Comparison of ENCODE assay signal across 10 cellular contexts in the genomic region with DNA sequence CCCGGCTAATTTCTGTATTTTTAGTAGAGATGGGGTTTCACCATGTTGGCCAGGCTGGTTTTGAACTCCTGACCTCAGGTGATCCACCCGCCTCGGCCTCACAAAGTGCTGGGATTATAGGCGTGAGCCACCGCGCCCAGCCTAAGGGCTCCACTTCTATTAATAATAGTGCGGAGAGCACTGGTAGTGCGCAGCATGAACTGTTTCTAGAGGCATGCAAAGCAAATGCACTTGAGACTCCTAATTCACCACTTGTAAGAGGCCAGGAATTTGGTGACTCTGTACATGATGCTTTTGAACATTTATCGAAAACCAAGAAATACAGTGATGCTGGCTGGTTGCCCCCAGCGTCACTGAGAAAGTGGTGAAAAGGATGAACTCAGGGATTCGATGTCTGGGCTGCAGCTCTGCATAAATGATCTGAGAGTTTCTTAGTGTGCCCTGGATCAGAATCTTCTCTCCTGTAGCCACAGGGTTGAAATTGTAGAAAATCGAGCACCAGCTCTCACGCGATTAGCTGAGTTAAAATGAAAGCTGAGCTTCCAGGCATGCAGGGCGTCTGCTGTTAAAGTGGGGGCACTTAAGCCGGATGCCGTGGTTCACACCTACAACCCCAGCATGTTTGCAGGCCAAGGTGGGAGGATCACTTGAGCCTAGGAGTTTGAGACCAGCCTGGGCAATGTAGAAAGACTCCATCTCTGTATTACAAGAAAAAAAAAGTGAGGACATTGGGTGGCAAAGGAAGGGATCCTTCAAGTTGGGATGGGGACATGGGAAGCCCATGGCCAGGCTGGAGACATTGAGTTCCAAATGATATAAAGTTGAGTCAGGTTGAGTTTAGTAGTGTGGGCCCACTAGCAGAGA. TPM values are rescaled to one million over a fixed set of nuclear protein-coding genes. Genes with fewer than 3 reads are reported as not detected.
DNase-seq lines count a peak whose midpoint lies in the region; ATAC-seq lines count a peak whose summit lies in the region.
"Had no signal": no experiment of that assay in that cellular context is flagged by ENCODE, and none has a peak within 500 bp of the region (broad histone marks: within the 10 kb centered on the region; RNA-seq: fewer than 3 reads in every experiment).

No MANE protein-coding gene starts in this region.

- intact Hi-C loops in left ventricle myocardium superior (cut with micrococcal nuclease), result no loop called here

- H3K9ac ChIP-seq in BLaER1, result no peak overlapping the region

- no peak overlapping the region for H3K27ac ChIP-seq in BLaER1
- H3K27ac ChIP-seq: right atrium auricular region had no signal

- peaks cover 51% of the 10 kb centered on the region for H3K36me3 ChIP-seq in BLaER1

- H3K27ac Mint-ChIP-seq in natural killer cell treated with Interleukin-12 subunit alpha and Interleukin-12 subunit beta and Interleukin-15 and Interleukin-18, amount 100 ng/mL, for 72 hours, result no peak overlapping the region

- H3K4me1 Mint-ChIP-seq in natural killer cell treated with Interleukin-12 subunit alpha and Interleukin-12 subunit beta and Interleukin-15 and Interleukin-18, amount 100 ng/mL, for 72 hours (ENCODE audit: low read depth in 2 of 2), result peaks cover 24 to 33% of the 10 kb centered on the region in 2 donors

- peaks cover 45% of the 10 kb centered on the region for H4K20me1 ChIP-seq in BLaER1

- H3K9me3 Mint-ChIP-seq in natural killer cell treated with Interleukin-12 subunit alpha and Interleukin-12 subunit beta and Interleukin-15 and Interleukin-18, amount 100 ng/mL, for 72 hours, result no peaks in the 10 kb centered on the region

- DNase-seq in Jurkat, Clone E6-1 (ENCODE audit: low read depth, low spot score), result no peak
- peak; percentile 46 to 62 for DNase-seq in activated T-helper 1 cell treated with anti-CD3 and anti-CD28 coated beads, Interleukin-2, amount 50 U/mL, for 16 hours (ENCODE audit: low read depth in 1 of 2, low spot score in 1 of 2)
- peak; percentile 90 for DNase-seq in natural killer cell treated with Interleukin-12 subunit alpha and Interleukin-12 subunit beta and Interleukin-15 and Interleukin-18, amount 100 ng/mL, for 72 hours (ENCODE audit: low spot score)
- DNase-seq in left ventricle myocardium superior (no peak), DMS153 treated with DMSO at 0.1 percent for 48 hours (lab: John Stamatoyannopoulos, UW; ENCODE audit: unreplicated experiment) (no peak)
- DNase-seq: dermis blood vessel endothelial cell had no signal

- no peaks in the 10 kb centered on the region for H3K27me3 Mint-ChIP-seq in natural killer cell treated with Interleukin-12 subunit alpha and Interleukin-12 subunit beta and Interleukin-15 and Interleukin-18, amount 100 ng/mL, for 72 hours

- H3K4me3 ChIP-seq in BLaER1, result no peak overlapping the region
- peak overlapping the region; percentile 87 for H3K4me3 ChIP-seq in Jurkat, Clone E6-1 (ENCODE audit: low read length)

- H3K4me3 Mint-ChIP-seq in natural killer cell treated with Interleukin-12 subunit alpha and Interleukin-12 subunit beta and Interleukin-15 and Interleukin-18, amount 100 ng/mL, for 72 hours, result peak overlapping the region; percentile 92

- peaks cover 43% of the 10 kb centered on the region for H3K4me1 ChIP-seq in BLaER1

- H3K27me3 ChIP-seq in BLaER1, result no peaks in the 10 kb centered on the region
- H3K27me3 ChIP-seq: right atrium auricular region had no signal

- ATAC-seq in natural killer cell treated with Interleukin-12 subunit alpha and Interleukin-12 subunit beta and Interleukin-15 and Interleukin-18, amount 100 ng/mL, for 72 hours, result peak; percentile 61 to 62
- ATAC-seq in left ventricle myocardium superior, result no peak
- ATAC-seq in HG02870 (IDR thresholded peaks at IDR 0.05; ENCODE audit: unreplicated experiment), result no peak
- no peak for ATAC-seq in GM18519 (IDR thresholded peaks at IDR 0.05; ENCODE audit: low FRiP score, unreplicated experiment)

- H3K9me3 ChIP-seq in BLaER1, result no peaks in the 10 kb centered on the region
- H3K9me3 ChIP-seq: right atrium auricular region had no signal

- peak overlapping the region; percentile 100 for H3K4me2 ChIP-seq in BLaER1

- H3K36me3 Mint-ChIP-seq in natural killer cell treated with Interleukin-12 subunit alpha and Interleukin-12 subunit beta and Interleukin-15 and Interleukin-18, amount 100 ng/mL, for 72 hours, result peaks cover 23% of the 10 kb centered on the region

RNA-seq across cellular contexts. Expression of gene RNF213, which starts 4.8 kb away (rescaled TPM):
- 70.0 TPM for polyA plus RNA-seq in Jurkat, Clone E6-1 (2012; ENCODE audit: insufficient read depth, insufficient read length)
- 1,000 to 10,000 TPM; 1,259 to 2,425 TPM for total RNA-seq in natural killer cell treated with Interleukin-12 subunit alpha and Interleukin-12 subunit beta and Interleukin-15 and Interleukin-18, amount 100 ng/mL, for 72 hours
- total RNA-seq in left ventricle myocardium superior, result 25.7 TPM

RNA-seq across cellular contexts. Expression of gene SLC26A11, which starts 45.2 kb away (rescaled TPM):
- polyA plus RNA-seq in Jurkat, Clone E6-1 (2012; ENCODE audit: insufficient read depth, insufficient read length), result 2.9 TPM
- 10 to 100 TPM in 1 of 2 donors, 1 to 10 TPM in 1; 5.5 to 19.3 TPM for total RNA-seq in natural killer cell treated with Interleukin-12 subunit alpha and Interleukin-12 subunit beta and Interleukin-15 and Interleukin-18, amount 100 ng/mL, for 72 hours
- 10.6 TPM for total RNA-seq in left ventricle myocardium superior

RNA-seq across cellular contexts. Expression of gene SGSH, which starts 45.3 kb away (rescaled TPM):
- polyA plus RNA-seq in Jurkat, Clone E6-1 (2012; ENCODE audit: insufficient read depth, insufficient read length), result 4.4 TPM
- total RNA-seq in natural killer cell treated with Interleukin-12 subunit alpha and Interleukin-12 subunit beta and Interleukin-15 and Interleukin-18, amount 100 ng/mL, for 72 hours, result 10 to 100 TPM in 1 of 2 donors, 1 to 10 TPM in 1; 9.9 to 32.4 TPM
- total RNA-seq in left ventricle myocardium superior, result 11.4 TPM

Comparison
In these comparisons a context has a peak if more than half of its experiments do, and no peak if none do; other contexts are left out.
1. DNase-seq: peak in activated T-helper 1 cell treated with anti-CD3 and anti-CD28 coated beads, Interleukin-2, amount 50 U/mL, for 16 hours (2 of 2) and natural killer cell treated with Interleukin-12 subunit alpha and Interleukin-12 subunit beta and Interleukin-15 and Interleukin-18, amount 100 ng/mL, for 72 hours (single experiment); none in Jurkat, Clone E6-1 (single experiment), left ventricle myocardium superior (single experiment) and DMS153 treated with DMSO at 0.1 percent for 48 hours (single experiment).
2. ATAC-seq: peak in natural killer cell treated with Interleukin-12 subunit alpha and Interleukin-12 subunit beta and Interleukin-15 and Interleukin-18, amount 100 ng/mL, for 72 hours (2 of 2); none in left ventricle myocardium superior (single experiment), HG02870 (single experiment) and GM18519 (single experiment).
3. RNA of gene RNF213, which starts 4.8 kb away (total RNA-seq): 1,259 to 2,425 TPM in natural killer cell treated with Interleukin-12 subunit alpha and Interleukin-12 subunit beta and Interleukin-15 and Interleukin-18, amount 100 ng/mL, for 72 hours; 25.7 TPM in left ventricle myocardium superior (single experiment); every median in the first group is over 10 times any median in the second.